Comparison of ENCODE assay signal across 9 cellular contexts in the genomic region with DNA sequence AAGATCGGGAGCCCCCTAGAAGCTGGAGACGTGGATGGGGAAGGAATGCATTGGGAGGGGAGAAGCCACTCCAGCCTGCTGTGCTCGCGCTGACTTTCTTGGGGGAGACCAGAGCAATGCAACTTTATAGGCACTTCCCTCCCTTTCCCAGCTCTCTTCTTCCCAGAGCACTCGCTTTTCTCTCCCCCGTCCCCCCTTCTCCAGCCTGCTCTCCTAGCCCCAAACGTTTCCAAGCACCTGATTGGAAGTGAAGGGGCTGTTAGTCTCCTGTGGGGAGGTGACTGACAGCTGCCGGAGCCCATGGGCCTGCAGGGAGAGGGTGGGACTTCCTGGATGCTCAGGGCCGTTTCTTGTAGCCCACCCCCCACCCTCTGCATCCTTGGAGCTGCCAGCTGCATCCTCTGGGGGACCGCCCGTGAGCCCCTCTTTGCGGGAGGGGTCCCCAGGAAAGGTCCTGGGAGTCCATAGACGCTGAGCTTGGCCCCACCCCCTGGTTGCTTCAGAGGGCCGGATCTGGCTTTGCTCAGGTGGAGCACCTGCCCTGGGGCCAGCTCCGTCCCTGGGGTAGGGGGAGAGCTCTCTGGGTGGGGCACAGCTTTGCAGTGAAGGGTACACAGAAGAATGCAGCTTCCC. TPM values are rescaled to one million over a fixed set of nuclear protein-coding genes. Genes with fewer than 3 reads are reported as not detected.
DNase-seq lines count a peak whose midpoint lies in the region; ATAC-seq, FAIRE-seq and TF ChIP-seq lines count a peak whose summit lies in the region.
"Had no signal": no experiment of that assay in that cellular context is flagged by ENCODE, and none has a peak within 500 bp of the region (broad histone marks: within the 10 kb centered on the region; RNA-seq: fewer than 3 reads in every experiment).

No MANE protein-coding gene starts in this region.

- WGBS in adrenal gland, 4 donors: 25 to 56% (median 34%) methylated on average over 8 to 15 of the region's 15 CpGs

- DNase-seq in GM12865 (ENCODE audit: low read depth): peak; percentile 68
- peak; percentile 46 for DNase-seq in NCI-H69 (lab: John Stamatoyannopoulos, UW)
- DNase-seq in T47D (ENCODE audit: low read depth in 1 of 2, low spot score in 1 of 2): peak; percentile 48 to 63
- peak; percentile 92 for DNase-seq in left kidney (ENCODE audit: low read depth, low spot score)
- DNase-seq in HK-2 (ENCODE audit: unreplicated experiment): no peak
- no peak for DNase-seq in adrenal gland

- TF ChIP-seq CTCF in GM12865 (IDR thresholded peaks at IDR 0.05; ENCODE audit: insufficient read depth, low read depth, low read length, missing control alignments): no peak
- no peak for TF ChIP-seq CTCF in adrenal gland (IDR thresholded peaks at IDR 0.05)

- intact Hi-C loops in adrenal gland (cut with DNase I): no loop called here

- no peaks in the 10 kb centered on the region for H3K27me3 ChIP-seq in adrenal gland
- H3K27me3 ChIP-seq: pancreas had no signal

- no peak for ATAC-seq in HG03280 (IDR thresholded peaks at IDR 0.05; ENCODE audit: unreplicated experiment)
- ATAC-seq: pancreas had no signal

- H3K4me1 ChIP-seq in adrenal gland (replicated peaks in 1 of 2): peaks cover 16 to 20% of the 10 kb centered on the region in 2 donors

- in situ Hi-C loops in T47D (cut with HindIII; ENCODE audit: low pct_unique_long_range_greater_than_20kb, low sequenced_read_pairs): no loop called here

- peak; percentile 27 for FAIRE-seq in A204.1 (lab: Jason Lieb, UNC)
- FAIRE-seq: pancreas had no signal

- H3K9me3 ChIP-seq in adrenal gland (replicated peaks in 1 of 3): no peaks in the 10 kb centered on the region
- H3K9me3 ChIP-seq: pancreas had no signal

- H3K27ac ChIP-seq in adrenal gland: no peak overlapping the region
- H3K27ac ChIP-seq: pancreas had no signal

- TF ChIP-seq POLR2A in adrenal gland (IDR thresholded peaks at IDR 0.05): no peak

- H3K4me3 ChIP-seq in GM12865 (ENCODE audit: low read depth, low read length): peak overlapping the region; percentile 91
- H3K4me3 ChIP-seq in adrenal gland: no peak overlapping the region
- H3K4me3 ChIP-seq: pancreas had no signal

- peaks cover 0 to 33% of the 10 kb centered on the region in 2 donors for H3K36me3 ChIP-seq in adrenal gland (replicated peaks in 1 of 2)

RNA-seq across cellular contexts. Expression of gene HDGFL2, which starts 2.5 kb away (rescaled TPM):
- total RNA-seq in adrenal gland: 10 to 100 TPM; 29.9 to 54.6 (median 34.9) TPM
- polyA plus RNA-seq in adrenal gland: 10 to 100 TPM; 22.0 to 74.7 (median 55.8) TPM

RNA-seq across cellular contexts. Expression of gene UBXN6, which starts 17.0 kb away (rescaled TPM):
- total RNA-seq in adrenal gland: 100 to 1,000 TPM; 165 to 317 (median 268) TPM
- 100 to 1,000 TPM in 2 of 3 donors, 10 to 100 TPM in 1; 53.9 to 257 (median 250) TPM for polyA plus RNA-seq in adrenal gland

RNA-seq across cellular contexts. Expression of gene PLIN4, which starts 43.7 kb away (rescaled TPM):
- total RNA-seq in adrenal gland: 1 to 10 TPM in 6 of 8 donors, under 1 TPM in 2; 0.54 to 9.1 (median 2.5) TPM
- 10 to 100 TPM in 1 of 3 donors, 1 to 10 TPM in 1, under 1 TPM in 1; 0.09 to 25.4 (median 9.3) TPM for polyA plus RNA-seq in adrenal gland

Comparison
In these comparisons a context has a peak if more than half of its experiments do, and no peak if none do; other contexts are left out.
1. DNase-seq: peak in GM12865 (single experiment), NCI-H69 (single experiment), T47D (2 of 2) and left kidney (single experiment); none in HK-2 (single experiment) and adrenal gland (0 of 7).